Comparison of ENCODE assay signal across 9 cellular contexts in the genomic region with DNA sequence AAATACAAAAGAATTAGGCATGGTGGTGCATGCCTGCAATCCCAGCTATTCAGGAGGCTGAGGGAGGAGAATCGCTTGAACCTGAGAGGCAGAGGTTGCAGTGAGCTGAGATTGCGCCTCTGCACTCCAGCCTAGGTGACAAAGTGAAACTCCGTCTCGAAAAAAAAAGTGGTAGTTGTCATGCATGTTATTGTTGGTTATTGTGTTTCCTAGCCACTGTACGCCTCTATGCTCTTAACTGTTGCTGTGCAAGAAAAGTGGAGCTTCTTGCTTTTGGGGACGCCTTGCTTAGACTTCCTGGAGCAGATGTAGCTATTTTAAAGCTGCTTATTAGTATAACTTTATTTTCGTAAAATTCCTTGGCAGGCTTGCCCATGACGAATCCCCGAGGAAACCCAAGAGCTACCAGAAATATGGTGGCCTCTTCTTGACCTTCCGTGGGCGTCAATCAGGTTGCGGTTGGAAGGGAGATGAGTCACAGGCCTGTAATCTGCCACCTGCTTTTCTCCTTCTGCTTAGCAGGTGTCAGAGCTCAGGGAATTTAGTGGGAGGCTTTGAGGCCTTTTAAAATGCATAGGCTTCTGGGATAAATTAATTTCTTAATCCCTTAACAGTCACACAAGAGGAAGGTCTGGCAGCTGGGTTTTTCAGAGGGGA. TPM values are rescaled to one million over a fixed set of nuclear protein-coding genes. Genes with fewer than 3 reads are reported as not detected.
DNase-seq lines count a peak whose midpoint lies in the region; ATAC-seq, FAIRE-seq and TF ChIP-seq lines count a peak whose summit lies in the region.
"Had no signal": no experiment of that assay in that cellular context is flagged by ENCODE, and none has a peak within 500 bp of the region (broad histone marks: within the 10 kb centered on the region; RNA-seq: fewer than 3 reads in every experiment).

No MANE protein-coding gene starts in this region.

- peak; percentile 97 for FAIRE-seq in endothelial cell of umbilical vein (lab: Jason Lieb, UNC)
- FAIRE-seq: colon had no signal

- no peaks in the 10 kb centered on the region for H3K27me3 Mint-ChIP-seq in activated CD4-positive, alpha-beta T cell treated with anti-CD3 and anti-CD28 coated beads, Interleukin-2, amount 10 ng/mL, durations not matched to agents 7 days and 5 days

- peak; percentile 46 for DNase-seq in NCI-H146 (lab: John Stamatoyannopoulos, UW)
- peak; percentile 72 for DNase-seq in activated CD4-positive, alpha-beta T cell treated with anti-CD3 and anti-CD28 coated beads, Interleukin-2, amount 10 ng/mL, durations not matched to agents 7 days and 5 days
- peak; percentile 97 for DNase-seq in endothelial cell of umbilical vein (ENCODE audit: low read depth, low spot score)
- peak; percentile 95 for DNase-seq in osteoblast (ENCODE audit: insufficient read length, low spot score, missing footprints)
- DNase-seq in NCI-H187 (lab: John Stamatoyannopoulos, UW): no peak
- DNase-seq in NCI-H1048 (lab: John Stamatoyannopoulos, UW): no peak

- POLR2A ChIA-PET in activated CD4-positive, alpha-beta T cell treated with anti-CD3 and anti-CD28 coated beads, Interleukin-2, amount 10 ng/mL, durations not matched to agents 7 days and 5 days (lab: Charles Lee): interaction anchor here (0.6 to 0.9 kb wide), 3 partner anchors 43 to 218 kb away, joined by 3 read pairs; a partner anchor contains a TSS
- POLR2A ChIA-PET in endothelial cell of umbilical vein (lab: Charles Lee): interaction anchor here (0.6 to 1.4 kb wide), 7 partner anchors 14 to 986 kb away, joined by 3 to 16 read pairs (median 5); a partner anchor contains a TSS

- H3K79me2 ChIP-seq in endothelial cell of umbilical vein (ENCODE audit: control insufficient read depth, insufficient read depth, low read length): no peaks in the 10 kb centered on the region
- no peaks in the 10 kb centered on the region for H3K79me2 ChIP-seq in osteoblast (ENCODE audit: insufficient read depth, low read length)

- CTCF ChIA-PET in activated CD4-positive, alpha-beta T cell treated with anti-CD3 and anti-CD28 coated beads, Interleukin-2, amount 10 ng/mL, durations not matched to agents 7 days and 5 days (lab: Charles Lee): interaction anchor here (0.6 to 2.1 kb wide), 5 partner anchors 9 to 150 kb away, joined by 3 to 7 read pairs (median 4); no protein-coding TSS in a partner anchor
- CTCF ChIA-PET in endothelial cell of umbilical vein (lab: Charles Lee): interaction anchor here (0.8 to 3.7 kb wide), 20 partner anchors 9 to 334 kb away, joined by 3 to 47 read pairs (median 4); a partner anchor contains a TSS

- H2AFZ ChIP-seq in endothelial cell of umbilical vein (ENCODE audit: low read depth, low read length) (no peak overlapping the region), osteoblast (ENCODE audit: low read length) (no peak overlapping the region)

- peak overlapping the region; percentile 42 for H3K9ac ChIP-seq in endothelial cell of umbilical vein (replicated peaks; ENCODE audit: extremely low read depth, insufficient read depth, low read length)

- no peaks in the 10 kb centered on the region for H3K9me1 ChIP-seq in endothelial cell of umbilical vein (replicated peaks; ENCODE audit: control insufficient read depth, extremely low read depth, insufficient read depth, low read length)

- H3K36me3 Mint-ChIP-seq in activated CD4-positive, alpha-beta T cell treated with anti-CD3 and anti-CD28 coated beads, Interleukin-2, amount 10 ng/mL, durations not matched to agents 7 days and 5 days (ENCODE audit: low read depth): no peaks in the 10 kb centered on the region

- H3K9me3 Mint-ChIP-seq in activated CD4-positive, alpha-beta T cell treated with anti-CD3 and anti-CD28 coated beads, Interleukin-2, amount 10 ng/mL, durations not matched to agents 7 days and 5 days: peaks cover 3% of the 10 kb centered on the region

- H3K27me3 ChIP-seq in endothelial cell of umbilical vein (ENCODE audit: control insufficient read depth in 2 of 2, insufficient read depth in 2 of 2, low read length in 2 of 2): no peaks in the 10 kb centered on the region
- H3K27me3 ChIP-seq in osteoblast (ENCODE audit: insufficient read depth, low read length): peaks cover 48% of the 10 kb centered on the region

- dilution Hi-C loops in endothelial cell of umbilical vein (cut with MboI; ENCODE audit: extremely low pct_ligation_motif_present, low sequenced_read_pairs): no loop called here

- peak overlapping the region; percentile 72 for H3K4me2 ChIP-seq in endothelial cell of umbilical vein (ENCODE audit: insufficient read depth, low read length)
- peak overlapping the region; percentile 18 for H3K4me2 ChIP-seq in osteoblast (ENCODE audit: insufficient read depth, low read length)

- intact Hi-C loops in endothelial cell of umbilical vein (cut with micrococcal nuclease): loop anchor here (1.0 to 5.0 kb wide), 7 partner anchors 44 to 986 kb away; a partner anchor contains a TSS

- H3K27ac ChIP-seq in endothelial cell of umbilical vein (ENCODE audit: insufficient read depth, low read depth, low read length) (peak overlapping the region; percentile 84), osteoblast (ENCODE audit: low read depth, low read length) (no peak overlapping the region)

- H3K27ac Mint-ChIP-seq in activated CD4-positive, alpha-beta T cell treated with anti-CD3 and anti-CD28 coated beads, Interleukin-2, amount 10 ng/mL, durations not matched to agents 7 days and 5 days: peak overlapping the region; percentile 92

- H3K9me3 ChIP-seq in endothelial cell of umbilical vein (replicated peaks; ENCODE audit: control insufficient read depth, insufficient read depth, low read length) (no peaks in the 10 kb centered on the region), osteoblast (ENCODE audit: low read depth, low read length) (no peaks in the 10 kb centered on the region)

- H4K20me1 ChIP-seq in endothelial cell of umbilical vein (replicated peaks; ENCODE audit: control insufficient read depth, extremely low read depth, insufficient read depth, low read length): no peaks in the 10 kb centered on the region
- H4K20me1 ChIP-seq in osteoblast (ENCODE audit: insufficient read depth, low read length): peaks cover 23% of the 10 kb centered on the region

- BruUV-seq in endothelial cell of umbilical vein (replicated peaks; lab: Mats Ljungman, UMichigan): no TSS peak

- H3K4me3 ChIP-seq in endothelial cell of umbilical vein (replicated peaks in 1 of 3; ENCODE audit: insufficient read depth in 1 of 3, low read depth in 1 of 3, low read length in 3 of 3): peak overlapping the region in 1 of 3 experiments; percentile 47
- no peak overlapping the region for H3K4me3 ChIP-seq in osteoblast (ENCODE audit: insufficient read depth, low read length)

- ATAC-seq in GM18498 (IDR thresholded peaks at IDR 0.05; ENCODE audit: unreplicated experiment): peak; percentile 93
- peak; percentile 96 for ATAC-seq in HG02588 (IDR thresholded peaks at IDR 0.05; ENCODE audit: unreplicated experiment)

- H3K4me1 ChIP-seq in endothelial cell of umbilical vein (ENCODE audit: control insufficient read depth, extremely low read depth, insufficient read depth, low read length) (peaks cover 28% of the 10 kb centered on the region), osteoblast (ENCODE audit: insufficient read depth, low read length) (peaks cover 7% of the 10 kb centered on the region)

- H3K4me3 Mint-ChIP-seq in activated CD4-positive, alpha-beta T cell treated with anti-CD3 and anti-CD28 coated beads, Interleukin-2, amount 10 ng/mL, durations not matched to agents 7 days and 5 days: peak overlapping the region; percentile 49

- peaks cover 22% of the 10 kb centered on the region for H3K4me1 Mint-ChIP-seq in activated CD4-positive, alpha-beta T cell treated with anti-CD3 and anti-CD28 coated beads, Interleukin-2, amount 10 ng/mL, durations not matched to agents 7 days and 5 days

- no peak for TF ChIP-seq POLR2A in endothelial cell of umbilical vein (IDR thresholded peaks at IDR 0.05; ENCODE audit: low read depth, low read length)

- H3K36me3 ChIP-seq in endothelial cell of umbilical vein (ENCODE audit: control insufficient read depth in 2 of 2, extremely low read depth in 1 of 2, insufficient read depth in 2 of 2, low read length in 2 of 2) (no peaks in the 10 kb centered on the region), osteoblast (ENCODE audit: insufficient read depth, low read length) (no peaks in the 10 kb centered on the region)

- no peak for TF ChIP-seq CTCF in endothelial cell of umbilical vein (IDR thresholded peaks at IDR 0.05; ENCODE audit: extremely low read depth in 1 of 2, insufficient read depth in 1 of 2, low read depth in 1 of 2, low read length in 2 of 2)
- no peak for TF ChIP-seq CTCF in osteoblast (IDR thresholded peaks at IDR 0.05; ENCODE audit: extremely low read depth, low read depth, low read length)

TF ChIP-seq in endothelial cell of umbilical vein, 7 proteins besides CTCF, POLR2A, EP300 and RAD21 (continues in another document):
- peak; percentile 91 for TF ChIP-seq POLR2AphosphoS5 (IDR thresholded peaks at IDR 0.05; ENCODE audit: insufficient read depth, low read depth, low read length)

RNA-seq across cellular contexts. Expression of a gene that starts 17.3 kb away (rescaled TPM):
- under 1 TPM; 0.30 to 0.77 TPM for total RNA-seq in activated CD4-positive, alpha-beta T cell treated with anti-CD3 and anti-CD28 coated beads, Interleukin-2, amount 10 ng/mL, durations not matched to agents 7 days and 5 days
- 2.5 and 3.6 TPM in 2 replicates for total RNA-seq in endothelial cell of umbilical vein
- 1.4 TPM in 2 replicates for polyA plus RNA-seq in endothelial cell of umbilical vein
- 0.22 and 0.32 TPM in 2 replicates for polyA plus RNA-seq in endothelial cell of umbilical vein (2011; cell fraction: cytosol; rRNA removed)
- 13.3 and 16.4 TPM in 2 replicates for polyA plus RNA-seq in endothelial cell of umbilical vein (2011; cell fraction: nucleus; rRNA removed)
- polyA plus RNA-seq in endothelial cell of umbilical vein (2012): 0.44 TPM in 2 replicates
- polyA minus RNA-seq in endothelial cell of umbilical vein: 1.8 and 5.5 TPM in 2 replicates
- polyA minus RNA-seq in endothelial cell of umbilical vein (2011; cell fraction: cytosol; rRNA and poly(A)+ RNA removed): not detected
- polyA minus RNA-seq in endothelial cell of umbilical vein (2011; cell fraction: nucleus; rRNA and poly(A)+ RNA removed): 2.6 and 4.1 TPM in 2 replicates
- not detected in 2 replicates for total RNA-seq in osteoblast

RNA-seq across cellular contexts. Expression of a gene that starts 54.7 kb away (rescaled TPM):
- 10 to 100 TPM; 25.9 to 30.9 TPM for total RNA-seq in activated CD4-positive, alpha-beta T cell treated with anti-CD3 and anti-CD28 coated beads, Interleukin-2, amount 10 ng/mL, durations not matched to agents 7 days and 5 days
- total RNA-seq in endothelial cell of umbilical vein (84.9 and 96.6 TPM in 2 replicates), osteoblast (44.5 and 45.7 TPM in 2 replicates)
- 36.3 and 44.4 TPM in 2 replicates for polyA plus RNA-seq in endothelial cell of umbilical vein
- 40.5 and 45.2 TPM in 2 replicates for polyA plus RNA-seq in endothelial cell of umbilical vein (2011; cell fraction: cytosol; rRNA removed)
- polyA plus RNA-seq in endothelial cell of umbilical vein (2011; cell fraction: nucleus; rRNA removed): 38.4 and 45.2 TPM in 2 replicates
- polyA plus RNA-seq in endothelial cell of umbilical vein (2012): 31.7 and 47.9 TPM in 2 replicates
- polyA minus RNA-seq in endothelial cell of umbilical vein: 47.2 and 53.7 TPM in 2 replicates
- polyA minus RNA-seq in endothelial cell of umbilical vein (2011; cell fraction: cytosol; rRNA and poly(A)+ RNA removed): 13.6 TPM
- polyA minus RNA-seq in endothelial cell of umbilical vein (2011; cell fraction: nucleus; rRNA and poly(A)+ RNA removed): 40.8 and 51.1 TPM in 2 replicates

Comparison
In these comparisons a context has a peak if more than half of its experiments do, and no peak if none do; other contexts are left out.
1. DNase-seq: peak in NCI-H146 (single experiment), activated CD4-positive, alpha-beta T cell treated with anti-CD3 and anti-CD28 coated beads, Interleukin-2, amount 10 ng/mL, durations not matched to agents 7 days and 5 days (single experiment), endothelial cell of umbilical vein (single experiment) and osteoblast (single experiment); none in NCI-H187 (0 of 2) and NCI-H1048 (single experiment).